In genomic region chr20:36113015-36113414, GRCh38 we compare ENCODE assay signal across 17 cellular contexts. TPM values are rescaled to one million over a fixed set of nuclear protein-coding genes. Genes with fewer than 3 reads are reported as not detected.
"Had no signal": no experiment of that assay in that cellular context is flagged by ENCODE, and none has a peak within 500 bp of the region (broad histone marks: within the 10 kb centered on the region; RNA-seq: fewer than 3 reads in every experiment).

No MANE protein-coding gene starts in this region.

- H3K36me3 ChIP-seq: ovary, tibial artery had no signal

- H3K4me3 ChIP-seq: ovary, tibial artery had no signal

- FAIRE-seq: endothelial cell of umbilical vein, keratinocyte, small intestine had no signal

- H3K9me3 ChIP-seq: ovary, tibial artery had no signal

- H3K27me3 ChIP-seq: ovary, tibial artery had no signal

- DNase-seq: activated CD4-positive, alpha-beta T cell treated with anti-CD3 and anti-CD28 coated beads, Interleukin-2, amount 50 U/mL, for 1 hour; activated CD4-positive, CD25-positive, alpha-beta regulatory T cell treated with anti-CD3 and anti-CD28 coated beads, Interleukin-2, amount 50 U/mL, for 72 hours; activated CD8-positive, alpha-beta memory T cell treated with anti-CD3 and anti-CD28 coated beads, Interleukin-2, amount 50 U/mL, for 4 hours; activated naive CD4-positive, alpha-beta T cell treated with anti-CD3 and anti-CD28 coated beads, Interleukin-2, amount 10 ng/mL, durations not matched to agents 7 days and 5 days; activated naive CD8-positive, alpha-beta T cell treated with anti-CD3 and anti-CD28 coated beads, Interleukin-2, amount 50 U/mL, for 24 hours; activated T-cell treated with anti-CD3 and anti-CD28 coated beads, Interleukin-2, amount 50 U/mL, for 4 hours; anterior cingulate cortex; effector CD8-positive, alpha-beta T cell; foreskin melanocyte; ovary; small intestine; stimulated activated CD4-positive, alpha-beta T cell treated with anti-CD3 and anti-CD28 coated beads, Interleukin-4, amount 100 ng/mL, for 24 hours; tibial artery had no signal

- ATAC-seq: activated naive CD8-positive, alpha-beta T cell treated with anti-CD3 and anti-CD28 coated beads, Interleukin-2, amount 50 U/mL, for 24 hours; activated T-cell treated with anti-CD3 and anti-CD28 coated beads, Interleukin-2, amount 50 U/mL, for 4 hours; left lobe of liver had no signal

- H3K27ac ChIP-seq: ovary, tibial artery had no signal

RNA-seq across cellular contexts. Expression of gene EPB41L1, which starts 41.5 kb away (rescaled TPM):
- total RNA-seq: T-helper 1 cell treated with Interleukin-12 subunit alpha and Interleukin-12 subunit beta and Interleukin-4 antibody, amounts not matched to agents 30 ng/mL and 1 ng/mL, for 36 hours had no signal
